1 cellular context compared by ENCODE assay signal in the genomic region with DNA sequence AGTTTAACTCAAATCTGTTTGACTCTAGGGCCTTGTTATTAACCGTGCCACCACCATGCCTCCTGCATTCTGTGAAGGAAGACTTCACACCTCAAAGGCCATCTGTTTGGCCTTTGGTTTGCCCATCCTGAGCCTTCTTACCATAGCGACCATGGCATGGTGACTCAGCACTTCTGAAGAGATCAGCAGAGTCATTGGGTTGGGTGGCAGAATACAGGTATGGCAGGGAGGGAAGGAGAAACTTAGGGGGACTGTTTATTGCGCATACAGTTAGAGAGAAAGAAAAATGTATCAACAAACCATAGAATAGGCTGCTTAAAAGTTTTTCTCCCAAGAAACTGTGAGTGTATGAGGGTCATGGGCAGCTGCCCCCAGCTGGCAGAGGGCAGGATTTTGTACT.
TF ChIP-seq lines count a peak whose summit lies in the region.

No MANE protein-coding gene starts in this region.

TF ChIP-seq in A549, 52 proteins besides CTCF, POLR2A, EP300 and RAD21 (continued from another document):
- TF ChIP-seq ELK1 (IDR thresholded peaks at IDR 0.05; ENCODE audit: low read depth, low read length), result no peak
